Comparison of ENCODE assay signal across 8 cellular contexts in the genomic region with DNA sequence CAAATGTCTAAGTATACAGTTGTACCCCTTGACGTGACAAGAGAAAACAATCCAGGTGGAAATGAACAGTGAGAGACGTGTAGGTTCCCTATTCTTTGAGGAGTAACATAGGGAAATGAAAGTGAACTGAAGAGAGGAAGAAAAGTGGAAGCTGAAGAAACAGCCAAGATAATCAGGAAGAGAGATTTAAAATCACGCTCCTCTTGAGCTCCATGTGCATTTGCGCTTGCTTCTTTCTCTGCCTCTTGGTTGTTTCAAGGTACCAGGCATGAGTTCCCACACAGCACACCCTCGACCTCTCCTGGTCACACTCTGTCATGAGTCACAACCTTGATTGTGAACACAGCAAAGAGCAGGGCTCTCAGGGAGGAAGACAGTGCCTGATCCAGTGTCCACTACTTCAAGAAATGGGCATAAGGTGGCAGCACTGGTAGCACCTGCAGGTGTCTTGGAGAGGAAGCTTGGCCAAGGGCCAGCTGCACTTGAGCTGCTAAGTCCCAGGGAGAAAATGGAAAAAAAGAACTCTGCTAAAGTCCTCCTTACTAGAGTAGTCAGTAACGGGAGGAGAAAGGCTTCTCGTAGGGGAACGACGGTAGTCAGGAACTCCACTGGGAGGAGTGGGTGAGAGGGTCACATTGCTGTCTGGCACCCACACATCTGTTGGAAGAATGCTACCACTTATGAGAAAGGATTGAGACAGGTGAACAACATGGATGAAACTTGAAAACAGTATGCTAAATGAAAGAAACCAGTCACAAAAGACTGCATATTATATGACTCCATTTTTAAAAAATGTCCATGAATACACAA. TPM values are rescaled to one million over a fixed set of nuclear protein-coding genes. Genes with fewer than 3 reads are reported as not detected.
DNase-seq lines count a peak whose midpoint lies in the region; ATAC-seq and TF ChIP-seq lines count a peak whose summit lies in the region.

No MANE protein-coding gene starts in this region.

- ATAC-seq in GM21526 (IDR thresholded peaks at IDR 0.05; ENCODE audit: low FRiP score, unreplicated experiment) = peak; percentile 62

- no peak overlapping the region for H3K27ac ChIP-seq in RWPE1

- CTCF ChIA-PET in RWPE1 (lab: Yijun Ruan, JAX) = interaction anchor here (0.6 to 2.0 kb wide), 26 partner anchors 11 to 410 kb away, joined by 3 to 21 read pairs (median 4); no protein-coding TSS in a partner anchor

- peak; percentile 80 for DNase-seq in COLO668 (lab: John Stamatoyannopoulos, UW; ENCODE audit: unreplicated experiment)
- peak; percentile 92 for DNase-seq in LoVo (ENCODE audit: low spot score)
- peak; percentile 83 for DNase-seq in RWPE1 (ENCODE audit: low spot score)
- peak; percentile 27 for DNase-seq in activated T-helper 9 cell treated with anti-CD3 and anti-CD28 coated beads, Interleukin-2, amount 50 U/mL, for 16 hours (ENCODE audit: low read depth)
- peak; percentile 55 to 79 for DNase-seq in foreskin fibroblast
- DNase-seq in occipital lobe (lab: John Stamatoyannopoulos, UW) = peak; percentile 22
- DNase-seq in foreskin melanocyte = no peak

- H3K4me3 ChIP-seq in foreskin fibroblast (ENCODE audit: low read depth in 1 of 2, low read length in 2 of 2) = peak overlapping the region in 1 of 2 donors; percentile 12

- POLR2A ChIA-PET in RWPE1 (lab: Yijun Ruan, JAX; ENCODE audit: low non-redundant PET) = interaction anchor here (0.6 to 1.0 kb wide), 3 partner anchors 16 to 112 kb away, joined by 3 to 6 read pairs (median 4); no protein-coding TSS in a partner anchor

- TF ChIP-seq CTCF in RWPE1 (conservative IDR thresholded peaks at IDR 0.05; ENCODE audit: low read depth) = peak; percentile 90
- TF ChIP-seq CTCF in foreskin fibroblast (IDR thresholded peaks at IDR 0.05; ENCODE audit: low read depth, low read length) = peak; percentile 37

RNA-seq across cellular contexts. Expression of a gene that starts 18.3 kb away (rescaled TPM):
- 20.1 TPM for total RNA-seq in occipital lobe
